Comparison of ENCODE assay signal across 8 cellular contexts in the genomic region with DNA sequence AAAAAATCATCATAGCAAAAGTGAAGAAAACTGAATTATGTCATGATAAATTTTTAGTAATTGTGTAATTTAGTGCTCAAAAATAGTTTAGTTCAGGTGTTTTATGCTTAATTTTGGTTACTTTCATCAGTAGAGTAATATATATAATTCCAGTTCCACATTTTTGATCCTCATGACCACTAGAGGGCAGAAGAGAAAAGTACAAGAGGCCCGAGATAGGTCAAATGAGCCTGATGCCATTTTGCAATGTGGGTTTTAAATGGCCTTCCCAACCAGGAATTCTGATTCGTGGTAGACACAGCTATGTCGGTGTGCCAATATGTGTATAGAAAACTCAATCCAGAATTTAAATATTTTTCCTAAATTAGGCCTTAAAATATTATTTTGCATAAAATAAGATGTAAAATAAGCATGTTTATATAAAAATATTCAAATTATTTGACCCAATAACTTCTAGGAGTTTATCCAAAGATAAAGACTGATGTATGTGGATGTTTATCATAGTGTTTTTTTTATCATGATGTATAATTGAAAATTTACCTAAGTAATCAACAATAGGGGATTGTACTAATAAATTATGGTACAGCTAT.
DNase-seq lines count a peak whose midpoint lies in the region; ATAC-seq, FAIRE-seq and TF ChIP-seq lines count a peak whose summit lies in the region.

No MANE protein-coding gene starts in this region.

- no peak for TF ChIP-seq POLR2A in endothelial cell of umbilical vein (IDR thresholded peaks at IDR 0.05; ENCODE audit: low read depth, low read length)

- dilution Hi-C loops in endothelial cell of umbilical vein (cut with MboI; ENCODE audit: extremely low pct_ligation_motif_present, low sequenced_read_pairs) = no loop called here

- peak; percentile 39 for TF ChIP-seq CTCF in AG04449 (IDR thresholded peaks at IDR 0.05; ENCODE audit: insufficient read depth, low read length, missing control alignments)
- peak; percentile 55 for TF ChIP-seq CTCF in GM06990 (IDR thresholded peaks at IDR 0.05; ENCODE audit: insufficient read depth, low read length, poor library complexity, severe bottlenecking)
- peak; percentile 49 for TF ChIP-seq CTCF in MM.1S (IDR thresholded peaks at IDR 0.05; ENCODE audit: low read length)
- peak; percentile 49 to 50 for TF ChIP-seq CTCF in endothelial cell of umbilical vein (IDR thresholded peaks at IDR 0.05; ENCODE audit: extremely low read depth in 1 of 2, insufficient read depth in 1 of 2, low read depth in 1 of 2, low read length in 2 of 2)

- no peaks in the 10 kb centered on the region for H3K9me2 ChIP-seq in MM.1S (replicated peaks; ENCODE audit: insufficient read depth, low read length)

- CTCF ChIA-PET in AG04449 (lab: Yijun Ruan, JAX) = interaction anchor here (0.7 to 5.0 kb wide), 13 partner anchors 8 to 209 kb away, joined by 3 to 77 read pairs (median 3); no protein-coding TSS in a partner anchor
- CTCF ChIA-PET in endothelial cell of umbilical vein (lab: Charles Lee) = interaction anchor here (0.6 to 4.1 kb wide), 9 partner anchors 11 to 386 kb away, joined by 3 to 84 read pairs (median 3); no protein-coding TSS in a partner anchor

- ATAC-seq in HG02759 (IDR thresholded peaks at IDR 0.05; ENCODE audit: unreplicated experiment) = no peak

- FAIRE-seq in endothelial cell of umbilical vein (lab: Jason Lieb, UNC) = no peak

- H3K4me1 ChIP-seq in MM.1S (ENCODE audit: low read length) = no peaks in the 10 kb centered on the region
- H3K4me1 ChIP-seq in SJCRH30 = no peaks in the 10 kb centered on the region
- H3K4me1 ChIP-seq in endothelial cell of umbilical vein (ENCODE audit: control insufficient read depth, extremely low read depth, insufficient read depth, low read length) = no peaks in the 10 kb centered on the region

- no peak overlapping the region for H3K27ac ChIP-seq in MM.1S (ENCODE audit: low read length)
- H3K27ac ChIP-seq in SJCRH30 = no peak overlapping the region
- no peak overlapping the region for H3K27ac ChIP-seq in endothelial cell of umbilical vein (ENCODE audit: insufficient read depth, low read depth, low read length)

- H3K36me3 ChIP-seq in GM06990 (ENCODE audit: control insufficient read depth, insufficient read depth, low read length) (no peaks in the 10 kb centered on the region), MM.1S (replicated peaks; ENCODE audit: insufficient read depth, low read length) (no peaks in the 10 kb centered on the region), SJCRH30 (no peaks in the 10 kb centered on the region), endothelial cell of umbilical vein (ENCODE audit: control insufficient read depth in 2 of 2, extremely low read depth in 1 of 2, insufficient read depth in 2 of 2, low read length in 2 of 2) (no peaks in the 10 kb centered on the region)

- H3K27me3 ChIP-seq in GM06990 (replicated peaks; ENCODE audit: control insufficient read depth, insufficient read depth, low read length) (no peaks in the 10 kb centered on the region), MM.1S (replicated peaks; ENCODE audit: insufficient read depth, low read length) (no peaks in the 10 kb centered on the region), SJCRH30 (no peaks in the 10 kb centered on the region), endothelial cell of umbilical vein (ENCODE audit: control insufficient read depth in 2 of 2, insufficient read depth in 2 of 2, low read length in 2 of 2) (no peaks in the 10 kb centered on the region)

- H3K9me3 ChIP-seq in MM.1S (replicated peaks; ENCODE audit: insufficient read depth, low read length) (no peaks in the 10 kb centered on the region), SJCRH30 (replicated peaks) (0 out of 2 replicates have a peak, but pooled peaks cover 3% of the 10 kb centered on the region), endothelial cell of umbilical vein (replicated peaks; ENCODE audit: control insufficient read depth, insufficient read depth, low read length) (no peaks in the 10 kb centered on the region)

- no peaks in the 10 kb centered on the region for H3F3A ChIP-seq in MM.1S (ENCODE audit: insufficient read depth, low read length)

- no peaks in the 10 kb centered on the region for H3K9me1 ChIP-seq in endothelial cell of umbilical vein (replicated peaks; ENCODE audit: control insufficient read depth, extremely low read depth, insufficient read depth, low read length)

- BruUV-seq in endothelial cell of umbilical vein (replicated peaks; lab: Mats Ljungman, UMichigan) = no TSS peak

- POLR2A ChIA-PET in AG04449 (lab: Yijun Ruan, JAX) (no interaction called here), endothelial cell of umbilical vein (lab: Charles Lee) (no interaction called here)

- H3K79me2 ChIP-seq in MM.1S (ENCODE audit: low read length) (no peaks in the 10 kb centered on the region), endothelial cell of umbilical vein (ENCODE audit: control insufficient read depth, insufficient read depth, low read length) (no peaks in the 10 kb centered on the region)

- H3K4me3 ChIP-seq in AG04449 (ENCODE audit: low read depth, low read length) (no peak overlapping the region), GM06990 (replicated peaks; ENCODE audit: low read depth, low read length) (no peak overlapping the region), MM.1S (ENCODE audit: low read length) (no peak overlapping the region), SJCRH30 (no peak overlapping the region), endothelial cell of umbilical vein (replicated peaks in 1 of 3; ENCODE audit: insufficient read depth in 1 of 3, low read depth in 1 of 3, low read length in 3 of 3) (no peak overlapping the region)

- H2AFZ ChIP-seq in MM.1S (ENCODE audit: low read length) (no peak overlapping the region), endothelial cell of umbilical vein (ENCODE audit: low read depth, low read length) (no peak overlapping the region)

- H3K4me2 ChIP-seq in MM.1S (ENCODE audit: low read depth, low read length) = no peak overlapping the region
- no peak overlapping the region for H3K4me2 ChIP-seq in endothelial cell of umbilical vein (ENCODE audit: insufficient read depth, low read length)

- intact Hi-C loops in endothelial cell of umbilical vein (cut with micrococcal nuclease) = loop anchor here (1.0 to 5.0 kb wide), 4 partner anchors 165 to 586 kb away; no protein-coding TSS in a partner anchor

- peak; percentile 14 for DNase-seq in AG04449 (ENCODE audit: low read depth, low spot score)
- DNase-seq in GM06990 (ENCODE audit: extremely low read depth, insufficient read length) = no peak
- peak; percentile 48 for DNase-seq in MM.1S
- peak; percentile 45 to 85 for DNase-seq in SJCRH30
- DNase-seq in endothelial cell of umbilical vein (ENCODE audit: low read depth, low spot score) = peak; percentile 61
- peak; percentile 48 for DNase-seq in mucosa of gallbladder (ENCODE audit: low spot score)
- no peak for DNase-seq in C1 segment of cervical spinal cord (lab: John Stamatoyannopoulos, UW)

- H4K20me1 ChIP-seq in MM.1S (ENCODE audit: insufficient read depth, low read length) (no peaks in the 10 kb centered on the region), endothelial cell of umbilical vein (replicated peaks; ENCODE audit: control insufficient read depth, extremely low read depth, insufficient read depth, low read length) (no peaks in the 10 kb centered on the region)

- H3K9ac ChIP-seq in MM.1S (ENCODE audit: low read length) = no peak overlapping the region
- H3K9ac ChIP-seq in endothelial cell of umbilical vein (replicated peaks; ENCODE audit: extremely low read depth, insufficient read depth, low read length) = no peak overlapping the region

TF ChIP-seq in endothelial cell of umbilical vein, 7 proteins besides CTCF, POLR2A, EP300 and RAD21:
- no peak for TF ChIP-seq FOS (IDR thresholded peaks at IDR 0.05; ENCODE audit: borderline replicate concordance, insufficient read depth, low read length)
- no peak for TF ChIP-seq JUN (IDR thresholded peaks at IDR 0.05; ENCODE audit: borderline replicate concordance, insufficient read depth, insufficient read length, low read depth)
- TF ChIP-seq MYC (IDR thresholded peaks at IDR 0.05; ENCODE audit: low read depth, low read length) = no peak
- TF ChIP-seq MAX (IDR thresholded peaks at IDR 0.05; ENCODE audit: insufficient read depth, insufficient read length) = no peak
- TF ChIP-seq GATA2 (IDR thresholded peaks at IDR 0.05; ENCODE audit: insufficient read depth, insufficient read length, low read depth, low read length) = no peak
- no peak for TF ChIP-seq EZH2 (IDR thresholded peaks at IDR 0.05; ENCODE audit: borderline replicate concordance, low read depth, low read length, severe bottlenecking)
- TF ChIP-seq POLR2AphosphoS5 (IDR thresholded peaks at IDR 0.05; ENCODE audit: insufficient read depth, low read depth, low read length) = no peak
TF ChIP-seq in endothelial cell of umbilical vein: peak in this region for 0.

Comparison
In these comparisons a context has a peak if more than half of its experiments do, and no peak if none do; other contexts are left out.
1. DNase-seq: peak in AG04449 (single experiment), MM.1S (single experiment), SJCRH30 (2 of 2), endothelial cell of umbilical vein (single experiment) and mucosa of gallbladder (single experiment); none in GM06990 (single experiment) and C1 segment of cervical spinal cord (0 of 14).
2. Peak in every context shown above with its lines, with median percentiles within 50 percentile points of each other: CTCF ChIP-seq.